In the genomic region with DNA sequence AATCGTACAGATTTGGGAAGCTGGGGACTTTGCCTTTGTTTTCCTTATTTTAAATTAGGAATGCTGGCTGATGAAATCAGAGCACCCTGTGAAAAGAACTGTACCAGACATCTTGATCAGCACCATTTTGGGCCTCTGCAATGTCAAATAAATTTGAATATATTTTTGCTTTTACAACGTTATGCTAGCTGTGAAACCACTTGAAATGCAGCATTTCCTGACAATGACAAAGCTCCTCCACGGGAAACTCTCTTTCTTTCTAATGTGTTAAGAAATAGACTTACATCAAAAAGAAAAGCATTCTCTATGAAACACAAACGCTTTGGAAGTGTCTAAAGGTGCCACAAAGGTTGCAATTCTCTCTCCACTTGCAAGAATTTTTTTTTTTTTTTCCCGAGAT, we compare ENCODE assay signal across 15 cellular contexts. TPM values are rescaled to one million over a fixed set of nuclear protein-coding genes. Genes with fewer than 3 reads are reported as not detected.
DNase-seq lines count a peak whose midpoint lies in the region; ATAC-seq and TF ChIP-seq lines count a peak whose summit lies in the region.
"Had no signal": no experiment of that assay in that cellular context is flagged by ENCODE, and none has a peak within 500 bp of the region (broad histone marks: within the 10 kb centered on the region; RNA-seq: fewer than 3 reads in every experiment).

No MANE protein-coding gene starts in this region.

- H3K9ac ChIP-seq in BLaER1 treated with 17β-estradiol and CSF1 and Interleukin-3, amounts not matched to agents 10 nM and 100 nM: peak overlapping the region; percentile 49 to 78 (median 71); a peak in 21 of 22 replicates
- H3K9ac ChIP-seq in colonic mucosa (ENCODE audit: low read depth in 2 of 2, low read length in 2 of 2): no peak overlapping the region
- H3K9ac ChIP-seq: SK-N-SH had no signal

- no peaks in the 10 kb centered on the region for H3K9me3 Mint-ChIP-seq in T-helper 1 cell treated with Interleukin-12 subunit alpha and Interleukin-12 subunit beta and Interleukin-4 antibody, amounts not matched to agents 30 μg/mL and 1 μg/mL, for 36 hours
- H3K9me3 Mint-ChIP-seq in memory B cell: peaks cover 2% of the 10 kb centered on the region

- peak overlapping the region; percentile 77 to 98 (median 92) for H3K4me2 ChIP-seq in BLaER1 treated with 17β-estradiol and CSF1 and Interleukin-3, amounts not matched to agents 10 nM and 100 nM
- H3K4me2 ChIP-seq: SK-N-SH had no signal

- H3K27ac ChIP-seq in BLaER1 treated with 17β-estradiol and CSF1 and Interleukin-3, amounts not matched to agents 10 nM and 100 nM: peak overlapping the region; percentile 60 to 86 (median 81); a peak in 21 of 22 replicates
- H3K27ac ChIP-seq in colonic mucosa: no peak overlapping the region
- H3K27ac ChIP-seq: right atrium auricular region, suprapubic skin had no signal

- intact Hi-C loops in colonic mucosa (cut with DNase I): no loop called here

- H3K4me3 ChIP-seq in BLaER1 treated with 17β-estradiol and CSF1 and Interleukin-3, amounts not matched to agents 10 nM and 100 nM: peak overlapping the region; percentile 31 to 64 (median 52); a peak in 16 of 20 replicates
- H3K4me3 ChIP-seq in GM12865 (ENCODE audit: low read depth, low read length): peak overlapping the region; percentile 72
- no peak overlapping the region for H3K4me3 ChIP-seq in colonic mucosa
- H3K4me3 ChIP-seq: right atrium auricular region, suprapubic skin had no signal

- H3K27me3 ChIP-seq in BLaER1 treated with 17β-estradiol and CSF1 and Interleukin-3, amounts not matched to agents 10 nM and 100 nM: no peaks in the 10 kb centered on the region
- no peaks in the 10 kb centered on the region for H3K27me3 ChIP-seq in colonic mucosa
- H3K27me3 ChIP-seq: right atrium auricular region, suprapubic skin had no signal

- peaks cover 6% of the 10 kb centered on the region for H3K27me3 Mint-ChIP-seq in T-helper 1 cell treated with Interleukin-12 subunit alpha and Interleukin-12 subunit beta and Interleukin-4 antibody, amounts not matched to agents 30 μg/mL and 1 μg/mL, for 36 hours (ENCODE audit: low read depth)
- no peaks in the 10 kb centered on the region for H3K27me3 Mint-ChIP-seq in memory B cell

- H3K4me1 Mint-ChIP-seq in T-helper 1 cell treated with Interleukin-12 subunit alpha and Interleukin-12 subunit beta and Interleukin-4 antibody, amounts not matched to agents 30 μg/mL and 1 μg/mL, for 36 hours (ENCODE audit: low read depth): peaks cover 34% of the 10 kb centered on the region
- H3K4me1 Mint-ChIP-seq in memory B cell: peaks cover 24% of the 10 kb centered on the region

- no peaks in the 10 kb centered on the region for H3K36me3 ChIP-seq in BLaER1 treated with 17β-estradiol and CSF1 and Interleukin-3, amounts not matched to agents 10 nM and 100 nM
- H3K36me3 ChIP-seq in colonic mucosa: no peaks in the 10 kb centered on the region
- H3K36me3 ChIP-seq: right atrium auricular region, suprapubic skin had no signal

- no peak for TF ChIP-seq CTCF in GM12865 (IDR thresholded peaks at IDR 0.05; ENCODE audit: insufficient read depth, low read depth, low read length, missing control alignments)
- no peak for TF ChIP-seq CTCF in colonic mucosa (IDR thresholded peaks at IDR 0.05)

- H4K20me1 ChIP-seq in BLaER1 treated with 17β-estradiol and CSF1 and Interleukin-3, amounts not matched to agents 10 nM and 100 nM: no peaks in the 10 kb centered on the region

- H3K4me1 ChIP-seq in BLaER1 treated with 17β-estradiol and CSF1 and Interleukin-3, amounts not matched to agents 10 nM and 100 nM: peaks cover 74 to 90% (median 83%) of the 10 kb centered on the region in 10 experiments
- no peaks in the 10 kb centered on the region for H3K4me1 ChIP-seq in colonic mucosa
- H3K4me1 ChIP-seq: right atrium auricular region had no signal

- H3K36me3 Mint-ChIP-seq in T-helper 1 cell treated with Interleukin-12 subunit alpha and Interleukin-12 subunit beta and Interleukin-4 antibody, amounts not matched to agents 30 μg/mL and 1 μg/mL, for 36 hours (ENCODE audit: low read depth): no peaks in the 10 kb centered on the region
- H3K36me3 Mint-ChIP-seq in memory B cell: no peaks in the 10 kb centered on the region

- H3K27ac Mint-ChIP-seq in T-helper 1 cell treated with Interleukin-12 subunit alpha and Interleukin-12 subunit beta and Interleukin-4 antibody, amounts not matched to agents 30 μg/mL and 1 μg/mL, for 36 hours: peak overlapping the region; percentile 85
- H3K27ac Mint-ChIP-seq in memory B cell: no peak overlapping the region

- peak; percentile 74 for DNase-seq in GM12865 (ENCODE audit: low read depth)
- no peak for DNase-seq in memory B cell (ENCODE audit: low spot score in 2 of 2)
- DNase-seq in colonic mucosa: no peak
- DNase-seq in putamen (ENCODE audit: low spot score): no peak
- no peak for DNase-seq in middle frontal gyrus (ENCODE audit: extremely low spot score, low spot score)
- DNase-seq: activated CD4-positive, CD25-positive, alpha-beta regulatory T cell treated with anti-CD3 and anti-CD28 coated beads, Interleukin-2, amount 50 U/mL, for 72 hours; COR-L47; dermis blood vessel endothelial cell; NCI-H146; SK-N-SH had no signal

- H3K4me3 Mint-ChIP-seq in T-helper 1 cell treated with Interleukin-12 subunit alpha and Interleukin-12 subunit beta and Interleukin-4 antibody, amounts not matched to agents 30 μg/mL and 1 μg/mL, for 36 hours: peak overlapping the region; percentile 56
- peak overlapping the region; percentile 24 for H3K4me3 Mint-ChIP-seq in memory B cell

- H3K9me3 ChIP-seq in BLaER1 treated with 17β-estradiol and CSF1 and Interleukin-3, amounts not matched to agents 10 nM and 100 nM (replicated peaks in 1 of 11): peaks cover 0 to 7% (median 3%) of the 10 kb centered on the region in 11 experiments; a peak in 10 of 22 replicates
- H3K9me3 ChIP-seq in colonic mucosa: no peaks in the 10 kb centered on the region
- H3K9me3 ChIP-seq: right atrium auricular region, SK-N-SH, suprapubic skin had no signal

- ATAC-seq in memory B cell (ENCODE audit: low read depth) (peak; percentile 41), GM21825 (IDR thresholded peaks at IDR 0.05; ENCODE audit: unreplicated experiment) (no peak)

RNA-seq across cellular contexts. Expression of a gene that starts 47.1 kb away (rescaled TPM):
- total RNA-seq in colonic mucosa: 10 to 100 TPM in 1 of 2 donors, 1 to 10 TPM in 1; 9.1 to 10.9 TPM

RNA-seq across cellular contexts. Expression of a gene that starts 53.4 kb away (rescaled TPM):
- total RNA-seq in colonic mucosa: 10 to 100 TPM; 13.1 to 13.4 TPM

Comparison
In these comparisons a context has a peak if more than half of its experiments do, and no peak if none do; other contexts are left out.
1. H3K9ac ChIP-seq: peak in BLaER1 treated with 17β-estradiol and CSF1 and Interleukin-3, amounts not matched to agents 10 nM and 100 nM (11 of 11); none in colonic mucosa (0 of 2).